ENCODE assay signal across 1 cellular context in the genomic region with DNA sequence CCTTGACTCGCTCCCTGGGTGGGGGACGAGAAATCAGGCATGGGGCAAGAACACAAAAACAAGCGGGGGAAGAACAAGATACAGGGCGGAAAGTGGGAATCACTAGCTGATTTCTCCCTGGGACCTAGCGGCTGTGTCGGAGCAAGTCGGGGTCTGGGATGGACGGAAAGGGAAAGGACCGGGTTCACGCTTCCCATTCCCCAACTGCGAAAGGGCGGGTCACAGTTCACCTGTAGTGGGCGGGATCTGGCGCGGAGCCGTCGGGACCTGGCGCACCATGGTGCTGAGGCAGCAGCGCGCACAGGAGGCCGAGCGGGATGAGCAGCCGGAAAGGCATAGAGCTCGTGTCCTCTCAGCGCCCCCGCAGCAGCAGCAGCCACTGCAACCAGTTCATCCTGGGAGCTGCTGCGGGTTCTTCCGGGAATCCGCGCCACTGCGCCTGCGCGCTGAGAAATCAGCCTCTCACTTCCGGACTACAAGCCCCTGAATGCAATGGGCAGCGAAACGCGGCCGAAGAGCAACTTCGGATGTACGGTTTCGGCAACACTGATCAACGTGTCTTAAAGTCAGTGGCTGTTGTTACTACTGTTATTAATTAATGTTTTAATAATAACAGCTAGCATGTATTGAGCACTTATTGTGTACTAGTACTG.
TF ChIP-seq lines count a peak whose summit lies in the region.

A gene with protein sequence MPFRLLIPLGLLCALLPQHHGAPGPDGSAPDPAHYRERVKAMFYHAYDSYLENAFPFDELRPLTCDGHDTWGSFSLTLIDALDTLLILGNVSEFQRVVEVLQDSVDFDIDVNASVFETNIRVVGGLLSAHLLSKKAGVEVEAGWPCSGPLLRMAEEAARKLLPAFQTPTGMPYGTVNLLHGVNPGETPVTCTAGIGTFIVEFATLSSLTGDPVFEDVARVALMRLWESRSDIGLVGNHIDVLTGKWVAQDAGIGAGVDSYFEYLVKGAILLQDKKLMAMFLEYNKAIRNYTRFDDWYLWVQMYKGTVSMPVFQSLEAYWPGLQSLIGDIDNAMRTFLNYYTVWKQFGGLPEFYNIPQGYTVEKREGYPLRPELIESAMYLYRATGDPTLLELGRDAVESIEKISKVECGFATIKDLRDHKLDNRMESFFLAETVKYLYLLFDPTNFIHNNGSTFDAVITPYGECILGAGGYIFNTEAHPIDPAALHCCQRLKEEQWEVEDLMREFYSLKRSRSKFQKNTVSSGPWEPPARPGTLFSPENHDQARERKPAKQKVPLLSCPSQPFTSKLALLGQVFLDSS (minus strand): TSS at position 415 of the 653 bp plus-strand sequence. CDS start 78 bp downstream, at position 337.

TF ChIP-seq in K562, 482 proteins besides CTCF, POLR2A, EP300 and RAD21 (continued from another document and continues in another):
- TF ChIP-seq, protein P1, sequence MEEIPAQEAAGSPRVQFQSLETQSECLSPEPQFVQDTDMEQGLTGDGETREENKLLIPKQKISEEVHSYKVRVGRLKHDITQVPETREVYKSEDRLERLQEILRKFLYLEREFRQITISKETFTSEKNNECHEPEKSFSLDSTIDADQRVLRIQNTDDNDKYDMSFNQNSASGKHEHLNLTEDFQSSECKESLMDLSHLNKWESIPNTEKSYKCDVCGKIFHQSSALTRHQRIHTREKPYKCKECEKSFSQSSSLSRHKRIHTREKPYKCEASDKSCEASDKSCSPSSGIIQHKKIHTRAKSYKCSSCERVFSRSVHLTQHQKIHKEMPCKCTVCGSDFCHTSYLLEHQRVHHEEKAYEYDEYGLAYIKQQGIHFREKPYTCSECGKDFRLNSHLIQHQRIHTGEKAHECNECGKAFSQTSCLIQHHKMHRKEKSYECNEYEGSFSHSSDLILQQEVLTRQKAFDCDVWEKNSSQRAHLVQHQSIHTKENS (CRISPR knock-in tag; IDR thresholded peaks at IDR 0.05): no peak
- TF ChIP-seq NFXL1 (CRISPR knock-in tag; IDR thresholded peaks at IDR 0.05) (no peak), MYC (IDR thresholded peaks at IDR 0.05; ENCODE audit: low read depth, low read length) (peak; percentile 84), MYC (CRISPR knock-in tag; IDR thresholded peaks at IDR 0.05; ENCODE audit: borderline replicate concordance, low read depth) (no peak), RBM17 (IDR thresholded peaks at IDR 0.05; ENCODE audit: borderline replicate concordance, low read depth, low read length) (no peak), SAFB2 (IDR thresholded peaks at IDR 0.05; ENCODE audit: borderline replicate concordance, low read depth, low read length, severe bottlenecking) (no peak), ZNF140 (CRISPR knock-in tag; IDR thresholded peaks at IDR 0.05) (no peak), ZNF354B (CRISPR knock-in tag; IDR thresholded peaks at IDR 0.05) (no peak), RBM39 (optimal IDR thresholded peaks at IDR 0.05; ENCODE audit: low read depth, low read length) (no peak), NFATC3 (IDR thresholded peaks at IDR 0.05) (no peak), ZNF75A (CRISPR knock-in tag; IDR thresholded peaks at IDR 0.05) (no peak), ZKSCAN1 (IDR thresholded peaks at IDR 0.05; ENCODE audit: low read depth, low read length) (no peak), HOXB6 (CRISPR knock-in tag; IDR thresholded peaks at IDR 0.05; ENCODE audit: borderline replicate concordance) (no peak), PCBP1 (IDR thresholded peaks at IDR 0.05; ENCODE audit: low read depth, low read length, poor library complexity, severe bottlenecking) (no peak), NR3C1 (CRISPR knock-in tag; IDR thresholded peaks at IDR 0.05) (0 out of 2 replicates have a peak, but pooled peaks have one; percentile 28), KLF13 (tag; IDR thresholded peaks at IDR 0.05; ENCODE audit: borderline replicate concordance, low read depth) (no peak), ASH1L (IDR thresholded peaks at IDR 0.05; ENCODE audit: borderline replicate concordance, low read depth, partially characterized antibody) (peak; percentile 78), TRIM28 (IDR thresholded peaks at IDR 0.05) (no peak; the same call in 1 of the 2 replicates), SMARCA5 (IDR thresholded peaks at IDR 0.05) (peak; percentile 59; the same call in 1 of the 2 replicates), KDM4B (IDR thresholded peaks at IDR 0.05; ENCODE audit: borderline replicate concordance in 2 of 2, low read depth in 1 of 2) (no peak), BRD4 (IDR thresholded peaks at IDR 0.05) (no peak), SMC3 (conservative IDR thresholded peaks at IDR 0.05; ENCODE audit: insufficient read depth, low read depth, low read length) (0 out of 2 replicates have a peak, but pooled peaks have one; percentile 17), CCNT2 (IDR thresholded peaks at IDR 0.05; ENCODE audit: borderline replicate concordance, extremely low read depth, insufficient read length, low read depth, low read length) (peak; percentile 22), MAFK (IDR thresholded peaks at IDR 0.05; ENCODE audit: low read length) (no peak), MCM7 (IDR thresholded peaks at IDR 0.05) (no peak), SNRNP70 (optimal IDR thresholded peaks at IDR 0.05; ENCODE audit: low read depth, low read length) (no peak), IFI16 (CRISPR knock-in tag; IDR thresholded peaks at IDR 0.05) (no peak), TBL1XR1 (IDR thresholded peaks at IDR 0.05; ENCODE audit: low read length in 2 of 2) (0 out of 4 replicates have a peak, but pooled peaks of 1 of the 2 experiments have one; percentile 46), ZNF274 (IDR thresholded peaks at IDR 0.05; ENCODE audit: borderline replicate concordance, low read depth, low read length) (no peak), TAF15 (IDR thresholded peaks at IDR 0.05; ENCODE audit: low read depth, low read length) (no peak), ZNF175 (CRISPR knock-in tag; IDR thresholded peaks at IDR 0.05; ENCODE audit: low read depth) (peak; percentile 37; the same call in 1 of the 2 replicates), SMAD1 (IDR thresholded peaks at IDR 0.05; ENCODE audit: low read depth, low read length, partially characterized antibody) (no peak), ZNF707 (CRISPR knock-in tag; conservative IDR thresholded peaks at IDR 0.05) (no peak), SMAD3 (CRISPR knock-in tag; conservative IDR thresholded peaks at IDR 0.05) (no peak), HMG20B (CRISPR knock-in tag; IDR thresholded peaks at IDR 0.05) (no peak)
- TF ChIP-seq, protein P2, sequence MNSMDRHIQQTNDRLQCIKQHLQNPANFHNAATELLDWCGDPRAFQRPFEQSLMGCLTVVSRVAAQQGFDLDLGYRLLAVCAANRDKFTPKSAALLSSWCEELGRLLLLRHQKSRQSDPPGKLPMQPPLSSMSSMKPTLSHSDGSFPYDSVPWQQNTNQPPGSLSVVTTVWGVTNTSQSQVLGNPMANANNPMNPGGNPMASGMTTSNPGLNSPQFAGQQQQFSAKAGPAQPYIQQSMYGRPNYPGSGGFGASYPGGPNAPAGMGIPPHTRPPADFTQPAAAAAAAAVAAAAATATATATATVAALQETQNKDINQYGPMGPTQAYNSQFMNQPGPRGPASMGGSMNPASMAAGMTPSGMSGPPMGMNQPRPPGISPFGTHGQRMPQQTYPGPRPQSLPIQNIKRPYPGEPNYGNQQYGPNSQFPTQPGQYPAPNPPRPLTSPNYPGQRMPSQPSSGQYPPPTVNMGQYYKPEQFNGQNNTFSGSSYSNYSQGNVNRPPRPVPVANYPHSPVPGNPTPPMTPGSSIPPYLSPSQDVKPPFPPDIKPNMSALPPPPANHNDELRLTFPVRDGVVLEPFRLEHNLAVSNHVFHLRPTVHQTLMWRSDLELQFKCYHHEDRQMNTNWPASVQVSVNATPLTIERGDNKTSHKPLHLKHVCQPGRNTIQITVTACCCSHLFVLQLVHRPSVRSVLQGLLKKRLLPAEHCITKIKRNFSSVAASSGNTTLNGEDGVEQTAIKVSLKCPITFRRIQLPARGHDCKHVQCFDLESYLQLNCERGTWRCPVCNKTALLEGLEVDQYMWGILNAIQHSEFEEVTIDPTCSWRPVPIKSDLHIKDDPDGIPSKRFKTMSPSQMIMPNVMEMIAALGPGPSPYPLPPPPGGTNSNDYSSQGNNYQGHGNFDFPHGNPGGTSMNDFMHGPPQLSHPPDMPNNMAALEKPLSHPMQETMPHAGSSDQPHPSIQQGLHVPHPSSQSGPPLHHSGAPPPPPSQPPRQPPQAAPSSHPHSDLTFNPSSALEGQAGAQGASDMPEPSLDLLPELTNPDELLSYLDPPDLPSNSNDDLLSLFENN (IDR thresholded peaks at IDR 0.05; ENCODE audit: low read depth in 2 of 2, low read length in 2 of 2): no peak
- TF ChIP-seq, protein P3, sequence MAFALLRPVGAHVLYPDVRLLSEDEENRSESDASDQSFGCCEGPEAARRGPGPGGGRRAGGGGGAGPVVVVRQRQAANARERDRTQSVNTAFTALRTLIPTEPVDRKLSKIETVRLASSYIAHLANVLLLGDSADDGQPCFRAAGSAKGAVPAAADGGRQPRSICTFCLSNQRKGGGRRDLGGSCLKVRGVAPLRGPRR (CRISPR knock-in tag; IDR thresholded peaks at IDR 0.05): no peak
- TF ChIP-seq, protein P4, sequence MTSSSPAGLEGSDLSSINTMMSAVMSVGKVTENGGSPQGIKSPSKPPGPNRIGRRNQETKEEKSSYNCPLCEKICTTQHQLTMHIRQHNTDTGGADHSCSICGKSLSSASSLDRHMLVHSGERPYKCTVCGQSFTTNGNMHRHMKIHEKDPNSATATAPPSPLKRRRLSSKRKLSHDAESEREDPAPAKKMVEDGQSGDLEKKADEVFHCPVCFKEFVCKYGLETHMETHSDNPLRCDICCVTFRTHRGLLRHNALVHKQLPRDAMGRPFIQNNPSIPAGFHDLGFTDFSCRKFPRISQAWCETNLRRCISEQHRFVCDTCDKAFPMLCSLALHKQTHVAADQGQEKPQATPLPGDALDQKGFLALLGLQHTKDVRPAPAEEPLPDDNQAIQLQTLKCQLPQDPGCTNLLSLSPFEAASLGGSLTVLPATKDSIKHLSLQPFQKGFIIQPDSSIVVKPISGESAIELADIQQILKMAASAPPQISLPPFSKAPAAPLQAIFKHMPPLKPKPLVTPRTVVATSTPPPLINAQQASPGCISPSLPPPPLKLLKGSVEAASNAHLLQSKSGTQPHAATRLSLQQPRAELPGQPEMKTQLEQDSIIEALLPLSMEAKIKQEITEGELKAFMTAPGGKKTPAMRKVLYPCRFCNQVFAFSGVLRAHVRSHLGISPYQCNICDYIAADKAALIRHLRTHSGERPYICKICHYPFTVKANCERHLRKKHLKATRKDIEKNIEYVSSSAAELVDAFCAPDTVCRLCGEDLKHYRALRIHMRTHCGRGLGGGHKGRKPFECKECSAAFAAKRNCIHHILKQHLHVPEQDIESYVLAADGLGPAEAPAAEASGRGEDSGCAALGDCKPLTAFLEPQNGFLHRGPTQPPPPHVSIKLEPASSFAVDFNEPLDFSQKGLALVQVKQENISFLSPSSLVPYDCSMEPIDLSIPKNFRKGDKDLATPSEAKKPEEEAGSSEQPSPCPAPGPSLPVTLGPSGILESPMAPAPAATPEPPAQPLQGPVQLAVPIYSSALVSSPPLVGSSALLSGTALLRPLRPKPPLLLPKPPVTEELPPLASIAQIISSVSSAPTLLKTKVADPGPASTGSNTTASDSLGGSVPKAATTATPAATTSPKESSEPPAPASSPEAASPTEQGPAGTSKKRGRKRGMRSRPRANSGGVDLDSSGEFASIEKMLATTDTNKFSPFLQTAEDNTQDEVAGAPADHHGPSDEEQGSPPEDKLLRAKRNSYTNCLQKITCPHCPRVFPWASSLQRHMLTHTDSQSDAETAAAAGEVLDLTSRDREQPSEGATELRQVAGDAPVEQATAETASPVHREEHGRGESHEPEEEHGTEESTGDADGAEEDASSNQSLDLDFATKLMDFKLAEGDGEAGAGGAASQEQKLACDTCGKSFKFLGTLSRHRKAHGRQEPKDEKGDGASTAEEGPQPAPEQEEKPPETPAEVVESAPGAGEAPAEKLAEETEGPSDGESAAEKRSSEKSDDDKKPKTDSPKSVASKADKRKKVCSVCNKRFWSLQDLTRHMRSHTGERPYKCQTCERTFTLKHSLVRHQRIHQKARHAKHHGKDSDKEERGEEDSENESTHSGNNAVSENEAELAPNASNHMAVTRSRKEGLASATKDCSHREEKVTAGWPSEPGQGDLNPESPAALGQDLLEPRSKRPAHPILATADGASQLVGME (CRISPR knock-in tag; IDR thresholded peaks at IDR 0.05): peak; percentile 93
- TF ChIP-seq, protein P5, sequence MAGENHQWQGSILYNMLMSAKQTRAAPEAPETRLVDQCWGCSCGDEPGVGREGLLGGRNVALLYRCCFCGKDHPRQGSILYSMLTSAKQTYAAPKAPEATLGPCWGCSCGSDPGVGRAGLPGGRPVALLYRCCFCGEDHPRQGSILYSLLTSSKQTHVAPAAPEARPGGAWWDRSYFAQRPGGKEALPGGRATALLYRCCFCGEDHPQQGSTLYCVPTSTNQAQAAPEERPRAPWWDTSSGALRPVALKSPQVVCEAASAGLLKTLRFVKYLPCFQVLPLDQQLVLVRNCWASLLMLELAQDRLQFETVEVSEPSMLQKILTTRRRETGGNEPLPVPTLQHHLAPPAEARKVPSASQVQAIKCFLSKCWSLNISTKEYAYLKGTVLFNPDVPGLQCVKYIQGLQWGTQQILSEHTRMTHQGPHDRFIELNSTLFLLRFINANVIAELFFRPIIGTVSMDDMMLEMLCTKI (IDR thresholded peaks at IDR 0.05; ENCODE audit: partially characterized antibody): no peak
- TF ChIP-seq, protein P6, sequence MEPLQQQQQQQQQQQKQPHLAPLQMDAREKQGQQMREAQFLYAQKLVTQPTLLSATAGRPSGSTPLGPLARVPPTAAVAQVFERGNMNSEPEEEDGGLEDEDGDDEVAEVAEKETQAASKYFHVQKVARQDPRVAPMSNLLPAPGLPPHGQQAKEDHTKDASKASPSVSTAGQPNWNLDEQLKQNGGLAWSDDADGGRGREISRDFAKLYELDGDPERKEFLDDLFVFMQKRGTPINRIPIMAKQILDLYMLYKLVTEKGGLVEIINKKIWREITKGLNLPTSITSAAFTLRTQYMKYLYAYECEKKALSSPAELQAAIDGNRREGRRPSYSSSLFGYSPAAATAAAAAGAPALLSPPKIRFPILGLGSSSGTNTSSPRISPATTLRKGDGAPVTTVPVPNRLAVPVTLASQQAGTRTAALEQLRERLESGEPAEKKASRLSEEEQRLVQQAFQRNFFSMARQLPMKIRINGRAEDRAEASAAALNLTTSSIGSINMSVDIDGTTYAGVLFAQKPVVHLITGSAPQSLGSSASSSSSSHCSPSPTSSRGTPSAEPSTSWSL (CRISPR knock-in tag; IDR thresholded peaks at IDR 0.05; ENCODE audit: borderline replicate concordance): no peak
- TF ChIP-seq, protein P7, sequence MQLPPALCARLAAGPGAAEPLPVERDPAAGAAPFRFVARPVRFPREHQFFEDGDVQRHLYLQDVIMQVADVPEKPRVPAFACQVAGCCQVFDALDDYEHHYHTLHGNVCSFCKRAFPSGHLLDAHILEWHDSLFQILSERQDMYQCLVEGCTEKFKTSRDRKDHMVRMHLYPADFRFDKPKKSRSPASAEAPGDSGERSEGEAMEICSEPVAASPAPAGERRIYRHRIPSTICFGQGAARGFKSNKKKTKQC (CRISPR knock-in tag; IDR thresholded peaks at IDR 0.05): 0 out of 2 replicates have a peak, but pooled peaks have one; percentile 50
- TF ChIP-seq, protein P8, sequence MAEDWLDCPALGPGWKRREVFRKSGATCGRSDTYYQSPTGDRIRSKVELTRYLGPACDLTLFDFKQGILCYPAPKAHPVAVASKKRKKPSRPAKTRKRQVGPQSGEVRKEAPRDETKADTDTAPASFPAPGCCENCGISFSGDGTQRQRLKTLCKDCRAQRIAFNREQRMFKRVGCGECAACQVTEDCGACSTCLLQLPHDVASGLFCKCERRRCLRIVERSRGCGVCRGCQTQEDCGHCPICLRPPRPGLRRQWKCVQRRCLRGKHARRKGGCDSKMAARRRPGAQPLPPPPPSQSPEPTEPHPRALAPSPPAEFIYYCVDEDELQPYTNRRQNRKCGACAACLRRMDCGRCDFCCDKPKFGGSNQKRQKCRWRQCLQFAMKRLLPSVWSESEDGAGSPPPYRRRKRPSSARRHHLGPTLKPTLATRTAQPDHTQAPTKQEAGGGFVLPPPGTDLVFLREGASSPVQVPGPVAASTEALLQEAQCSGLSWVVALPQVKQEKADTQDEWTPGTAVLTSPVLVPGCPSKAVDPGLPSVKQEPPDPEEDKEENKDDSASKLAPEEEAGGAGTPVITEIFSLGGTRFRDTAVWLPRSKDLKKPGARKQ (CRISPR knock-in tag; IDR thresholded peaks at IDR 0.05): no peak
